ENCODE assay signal across 1 cellular context in genomic region chr5:159419567-159419966, GRCh38.
TF ChIP-seq lines count a peak whose summit lies in the region.

No MANE protein-coding gene starts in this region.

TF ChIP-seq in H1, 55 proteins besides CTCF, POLR2A, EP300 and RAD21 (continued from another document):
- TF ChIP-seq JUN (IDR thresholded peaks at IDR 0.05; ENCODE audit: low read depth, low read length) (no peak), HDAC6 (IDR thresholded peaks at IDR 0.05; ENCODE audit: low read depth, low read length) (no peak)
